ENCODE assay signal across 1 cellular context in the genomic region with DNA sequence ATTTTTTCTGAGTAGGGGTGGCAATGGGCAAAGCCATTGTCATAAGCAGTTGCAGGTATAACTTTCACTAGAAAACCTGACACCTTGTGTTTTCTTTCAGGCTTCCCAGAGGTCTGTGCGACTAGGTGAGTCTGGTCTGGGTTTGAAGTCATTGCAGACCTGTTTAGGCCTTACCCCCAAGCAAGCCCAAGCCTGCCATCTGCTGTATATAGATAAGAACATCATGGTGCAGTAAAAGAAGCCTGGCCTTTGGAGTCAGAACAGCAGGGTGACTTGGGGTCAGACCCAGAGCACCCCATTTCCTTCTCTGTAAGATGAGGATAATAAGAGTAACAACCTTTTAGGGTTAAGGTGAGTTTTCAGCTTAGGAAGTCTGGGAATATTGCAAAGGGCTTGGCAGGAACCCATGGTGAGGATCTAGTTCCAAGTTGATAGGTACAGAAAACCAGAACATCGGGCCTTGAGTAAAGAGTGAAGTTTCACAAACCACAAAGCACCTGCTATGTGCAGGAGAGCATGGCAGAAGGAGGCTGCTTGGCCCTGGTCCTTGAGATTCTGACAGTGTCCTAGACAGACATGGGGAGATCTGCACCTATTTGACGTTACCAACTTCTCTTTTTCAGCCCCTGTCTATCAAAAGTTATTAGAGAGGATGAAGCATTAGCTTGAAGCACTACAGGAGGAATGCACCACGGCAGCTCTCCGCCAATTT.
TF ChIP-seq lines count a peak whose summit lies in the region.

No MANE protein-coding gene starts in this region.

TF ChIP-seq in WTC11, 78 proteins besides CTCF, POLR2A, EP300 and RAD21 (continued from another document):
- TF ChIP-seq, protein P1, sequence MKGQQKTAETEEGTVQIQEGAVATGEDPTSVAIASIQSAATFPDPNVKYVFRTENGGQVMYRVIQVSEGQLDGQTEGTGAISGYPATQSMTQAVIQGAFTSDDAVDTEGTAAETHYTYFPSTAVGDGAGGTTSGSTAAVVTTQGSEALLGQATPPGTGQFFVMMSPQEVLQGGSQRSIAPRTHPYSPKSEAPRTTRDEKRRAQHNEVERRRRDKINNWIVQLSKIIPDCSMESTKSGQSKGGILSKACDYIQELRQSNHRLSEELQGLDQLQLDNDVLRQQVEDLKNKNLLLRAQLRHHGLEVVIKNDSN (CRISPR knock-in tag; IDR thresholded peaks at IDR 0.05) = no peak
- TF ChIP-seq SOX15 (CRISPR knock-in tag; IDR thresholded peaks at IDR 0.05) = no peak
- no peak for TF ChIP-seq ATF3 (CRISPR knock-in tag; conservative IDR thresholded peaks at IDR 0.05)
- no peak for TF ChIP-seq ZNF423 (CRISPR knock-in tag; IDR thresholded peaks at IDR 0.05)
- no peak for TF ChIP-seq RORB (CRISPR knock-in tag; IDR thresholded peaks at IDR 0.05)
TF ChIP-seq in WTC11: peak in this region for 0.
